Comparison of ENCODE assay signal across 2 cellular contexts in the genomic region with DNA sequence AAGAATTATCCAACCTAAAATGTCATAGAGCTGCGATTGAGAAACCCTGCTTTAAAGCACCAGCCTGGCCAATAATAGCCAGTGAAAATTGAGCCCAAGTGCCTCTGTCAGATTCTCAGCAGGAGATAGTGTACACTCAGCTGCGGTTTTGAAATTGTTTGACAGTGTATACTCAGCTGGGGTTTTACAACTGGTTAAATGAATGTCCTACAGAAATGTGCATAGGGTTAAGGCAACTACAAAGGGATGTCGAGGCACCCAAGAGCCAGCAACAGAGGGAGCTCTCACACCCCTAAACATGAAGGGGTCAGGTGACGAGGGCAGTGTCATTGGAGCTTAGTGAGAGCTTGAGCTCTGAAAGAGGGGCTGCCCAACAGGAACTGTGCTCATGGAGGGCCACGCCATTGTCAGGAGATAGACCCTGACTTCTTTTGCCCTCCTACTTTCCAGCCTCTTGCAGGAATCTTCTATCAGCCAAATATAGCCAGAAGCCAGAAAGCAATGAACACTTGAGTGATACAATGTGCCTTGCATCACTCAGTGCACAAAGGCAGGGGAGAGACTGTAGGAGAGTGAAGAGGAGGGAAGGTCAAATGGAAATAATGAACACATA.
TF ChIP-seq lines count a peak whose summit lies in the region.

No MANE protein-coding gene starts in this region.

TF ChIP-seq in SK-N-SH, 30 proteins besides CTCF, POLR2A, EP300 and RAD21:
- TF ChIP-seq SMC3 (IDR thresholded peaks at IDR 0.05; ENCODE audit: low read depth, low read length), result 0 out of 2 replicates have a peak, but pooled peaks have one; percentile 11
- no peak for TF ChIP-seq REST (IDR thresholded peaks at IDR 0.05; ENCODE audit: low read depth, low read length)
- no peak for TF ChIP-seq FOXJ3 (CRISPR knock-in tag; IDR thresholded peaks at IDR 0.05)

TF ChIP-seq in K562, 482 proteins besides CTCF, POLR2A, EP300 and RAD21 (continues in another document):
- no peak for TF ChIP-seq ZBTB9 (CRISPR knock-in tag; IDR thresholded peaks at IDR 0.05)
- no peak for TF ChIP-seq NRF1 (conservative IDR thresholded peaks at IDR 0.05 in 1 of 2, IDR thresholded peaks at IDR 0.05 in 1 of 2)
- no peak for TF ChIP-seq MCM3 (IDR thresholded peaks at IDR 0.05)
- no peak for TF ChIP-seq RNF2 (IDR thresholded peaks at IDR 0.05)
- TF ChIP-seq ZBED1 (IDR thresholded peaks at IDR 0.05), result no peak
- TF ChIP-seq SIN3A (IDR thresholded peaks at IDR 0.05; ENCODE audit: borderline replicate concordance in 2 of 2, control insufficient read depth in 1 of 2, low read depth in 2 of 2, low read length in 2 of 2), result no peak
- TF ChIP-seq NFYB (IDR thresholded peaks at IDR 0.05; ENCODE audit: extremely low read depth, insufficient read length), result no peak
- TF ChIP-seq HMBOX1 (IDR thresholded peaks at IDR 0.05), result peak; percentile 48; the same call in 1 of the 2 replicates
- TF ChIP-seq E2F8 (IDR thresholded peaks at IDR 0.05; ENCODE audit: low read depth, partially characterized antibody), result no peak
- TF ChIP-seq TSHZ1 (CRISPR knock-in tag; IDR thresholded peaks at IDR 0.05), result no peak
- TF ChIP-seq, protein P1, sequence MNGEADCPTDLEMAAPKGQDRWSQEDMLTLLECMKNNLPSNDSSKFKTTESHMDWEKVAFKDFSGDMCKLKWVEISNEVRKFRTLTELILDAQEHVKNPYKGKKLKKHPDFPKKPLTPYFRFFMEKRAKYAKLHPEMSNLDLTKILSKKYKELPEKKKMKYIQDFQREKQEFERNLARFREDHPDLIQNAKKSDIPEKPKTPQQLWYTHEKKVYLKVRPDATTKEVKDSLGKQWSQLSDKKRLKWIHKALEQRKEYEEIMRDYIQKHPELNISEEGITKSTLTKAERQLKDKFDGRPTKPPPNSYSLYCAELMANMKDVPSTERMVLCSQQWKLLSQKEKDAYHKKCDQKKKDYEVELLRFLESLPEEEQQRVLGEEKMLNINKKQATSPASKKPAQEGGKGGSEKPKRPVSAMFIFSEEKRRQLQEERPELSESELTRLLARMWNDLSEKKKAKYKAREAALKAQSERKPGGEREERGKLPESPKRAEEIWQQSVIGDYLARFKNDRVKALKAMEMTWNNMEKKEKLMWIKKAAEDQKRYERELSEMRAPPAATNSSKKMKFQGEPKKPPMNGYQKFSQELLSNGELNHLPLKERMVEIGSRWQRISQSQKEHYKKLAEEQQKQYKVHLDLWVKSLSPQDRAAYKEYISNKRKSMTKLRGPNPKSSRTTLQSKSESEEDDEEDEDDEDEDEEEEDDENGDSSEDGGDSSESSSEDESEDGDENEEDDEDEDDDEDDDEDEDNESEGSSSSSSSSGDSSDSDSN (IDR thresholded peaks at IDR 0.05; ENCODE audit: borderline replicate concordance in 1 of 2, low read depth in 2 of 2, low read length in 2 of 2), result no peak
- no peak for TF ChIP-seq YY1 (IDR thresholded peaks at IDR 0.05; ENCODE audit: borderline replicate concordance in 1 of 3, control insufficient read depth in 1 of 3, extremely low read depth in 1 of 3, insufficient read depth in 3 of 3, insufficient read length in 1 of 3, insufficient replicate concordance in 2 of 3, low read depth in 1 of 3, low read length in 2 of 3)
- no peak for TF ChIP-seq ZKSCAN8 (CRISPR knock-in tag; IDR thresholded peaks at IDR 0.05)
- TF ChIP-seq, protein P2, sequence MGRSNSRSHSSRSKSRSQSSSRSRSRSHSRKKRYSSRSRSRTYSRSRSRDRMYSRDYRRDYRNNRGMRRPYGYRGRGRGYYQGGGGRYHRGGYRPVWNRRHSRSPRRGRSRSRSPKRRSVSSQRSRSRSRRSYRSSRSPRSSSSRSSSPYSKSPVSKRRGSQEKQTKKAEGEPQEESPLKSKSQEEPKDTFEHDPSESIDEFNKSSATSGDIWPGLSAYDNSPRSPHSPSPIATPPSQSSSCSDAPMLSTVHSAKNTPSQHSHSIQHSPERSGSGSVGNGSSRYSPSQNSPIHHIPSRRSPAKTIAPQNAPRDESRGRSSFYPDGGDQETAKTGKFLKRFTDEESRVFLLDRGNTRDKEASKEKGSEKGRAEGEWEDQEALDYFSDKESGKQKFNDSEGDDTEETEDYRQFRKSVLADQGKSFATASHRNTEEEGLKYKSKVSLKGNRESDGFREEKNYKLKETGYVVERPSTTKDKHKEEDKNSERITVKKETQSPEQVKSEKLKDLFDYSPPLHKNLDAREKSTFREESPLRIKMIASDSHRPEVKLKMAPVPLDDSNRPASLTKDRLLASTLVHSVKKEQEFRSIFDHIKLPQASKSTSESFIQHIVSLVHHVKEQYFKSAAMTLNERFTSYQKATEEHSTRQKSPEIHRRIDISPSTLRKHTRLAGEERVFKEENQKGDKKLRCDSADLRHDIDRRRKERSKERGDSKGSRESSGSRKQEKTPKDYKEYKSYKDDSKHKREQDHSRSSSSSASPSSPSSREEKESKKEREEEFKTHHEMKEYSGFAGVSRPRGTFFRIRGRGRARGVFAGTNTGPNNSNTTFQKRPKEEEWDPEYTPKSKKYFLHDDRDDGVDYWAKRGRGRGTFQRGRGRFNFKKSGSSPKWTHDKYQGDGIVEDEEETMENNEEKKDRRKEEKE (IDR thresholded peaks at IDR 0.05; ENCODE audit: borderline replicate concordance in 1 of 2, control insufficient read depth in 1 of 2, low read depth in 2 of 2, low read length in 1 of 2), result no peak
- no peak for TF ChIP-seq COPS2 (conservative IDR thresholded peaks at IDR 0.05)
- TF ChIP-seq ARID1B (IDR thresholded peaks at IDR 0.05), result no peak
- no peak for TF ChIP-seq ZNF586 (CRISPR knock-in tag; conservative IDR thresholded peaks at IDR 0.05)
- no peak for TF ChIP-seq NCOA6 (IDR thresholded peaks at IDR 0.05)
- TF ChIP-seq NBN (IDR thresholded peaks at IDR 0.05; ENCODE audit: low read depth), result no peak
- no peak for TF ChIP-seq E2F4 (CRISPR knock-in tag; IDR thresholded peaks at IDR 0.05; ENCODE audit: low read depth)
- TF ChIP-seq CAMTA2 (CRISPR knock-in tag; conservative IDR thresholded peaks at IDR 0.05), result no peak
- TF ChIP-seq DPF2 (IDR thresholded peaks at IDR 0.05), result no peak
- no peak for TF ChIP-seq NCOA1 (IDR thresholded peaks at IDR 0.05; ENCODE audit: low read depth)
- no peak for TF ChIP-seq ZNF311 (CRISPR knock-in tag; IDR thresholded peaks at IDR 0.05)
- TF ChIP-seq ZBTB49 (CRISPR knock-in tag; IDR thresholded peaks at IDR 0.05; ENCODE audit: borderline replicate concordance), result no peak
- no peak for TF ChIP-seq BCL6 (CRISPR knock-in tag; IDR thresholded peaks at IDR 0.05)
- no peak for TF ChIP-seq RBM15 (IDR thresholded peaks at IDR 0.05; ENCODE audit: insufficient read depth, low read length)
- TF ChIP-seq, protein P3, sequence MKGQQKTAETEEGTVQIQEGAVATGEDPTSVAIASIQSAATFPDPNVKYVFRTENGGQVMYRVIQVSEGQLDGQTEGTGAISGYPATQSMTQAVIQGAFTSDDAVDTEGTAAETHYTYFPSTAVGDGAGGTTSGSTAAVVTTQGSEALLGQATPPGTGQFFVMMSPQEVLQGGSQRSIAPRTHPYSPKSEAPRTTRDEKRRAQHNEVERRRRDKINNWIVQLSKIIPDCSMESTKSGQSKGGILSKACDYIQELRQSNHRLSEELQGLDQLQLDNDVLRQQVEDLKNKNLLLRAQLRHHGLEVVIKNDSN (CRISPR knock-in tag; IDR thresholded peaks at IDR 0.05), result peak; percentile 54
- no peak for TF ChIP-seq TCF15 (CRISPR knock-in tag; IDR thresholded peaks at IDR 0.05)
- TF ChIP-seq ZNF23 (CRISPR knock-in tag; IDR thresholded peaks at IDR 0.05), result no peak
